In genomic region chr5:58759745-58760144, GRCh38 we compare ENCODE assay signal across 8 cellular contexts.
A peak's percentile ranks its signal among the peaks of the same experiment; 100 is the strongest.
DNase-seq lines count a peak whose midpoint lies in the region; ATAC-seq and TF ChIP-seq lines count a peak whose summit lies in the region.

No MANE protein-coding gene starts in this region.

- H3K27ac Mint-ChIP-seq in activated CD4-positive, alpha-beta T cell treated with anti-CD3 and anti-CD28 coated beads for 36 hours: peak overlapping the region; percentile 34
- H3K27ac Mint-ChIP-seq in mesothelial cell of epicardium: no peak overlapping the region

- ATAC-seq in activated CD4-positive, alpha-beta T cell treated with anti-CD3 and anti-CD28 coated beads for 36 hours: peak; percentile 72
- ATAC-seq in HG03025 (IDR thresholded peaks at IDR 0.05; ENCODE audit: low FRiP score, unreplicated experiment): peak; percentile 90
- peak; percentile 35 to 63 for ATAC-seq in left cardiac atrium

- intact Hi-C loops in activated CD4-positive, alpha-beta T cell treated with anti-CD3 and anti-CD28 coated beads for 36 hours (cut with DNase I, micrococcal nuclease): no loop called here
- intact Hi-C loops in left cardiac atrium (cut with DNase I): no loop called here

- no peaks in the 10 kb centered on the region for H3K36me3 Mint-ChIP-seq in activated CD4-positive, alpha-beta T cell treated with anti-CD3 and anti-CD28 coated beads for 36 hours (ENCODE audit: low read depth)
- H3K36me3 Mint-ChIP-seq in mesothelial cell of epicardium: no peaks in the 10 kb centered on the region

- DNase-seq in activated CD4-positive, alpha-beta T cell treated with anti-CD3 and anti-CD28 coated beads for 36 hours: no peak
- no peak for DNase-seq in activated CD4-positive, alpha-beta T cell treated with anti-CD3 and anti-CD28 coated beads for 48 hours
- peak; percentile 38 for DNase-seq in RPMI7951 (ENCODE audit: low read depth)
- no peak for DNase-seq in left cardiac atrium
- DNase-seq in DMS114 treated with DMSO at 0.1 percent for 48 hours (lab: John Stamatoyannopoulos, UW; ENCODE audit: unreplicated experiment): no peak
- DNase-seq in NCI-H82 treated with DMSO at 0.1 percent for 48 hours (lab: John Stamatoyannopoulos, UW; ENCODE audit: unreplicated experiment): no peak
- no peak for DNase-seq in mesothelial cell of epicardium (ENCODE audit: low spot score in 2 of 2, unreplicated experiment in 2 of 2)

- TF ChIP-seq CTCF in mesothelial cell of epicardium (IDR thresholded peaks at IDR 0.05; ENCODE audit: unreplicated experiment): no peak

- H3K4me1 Mint-ChIP-seq in activated CD4-positive, alpha-beta T cell treated with anti-CD3 and anti-CD28 coated beads for 36 hours: peaks cover 39% of the 10 kb centered on the region
- peaks cover 3% of the 10 kb centered on the region for H3K4me1 Mint-ChIP-seq in mesothelial cell of epicardium

- H3K27me3 Mint-ChIP-seq in activated CD4-positive, alpha-beta T cell treated with anti-CD3 and anti-CD28 coated beads for 36 hours: peaks cover 3% of the 10 kb centered on the region
- H3K27me3 Mint-ChIP-seq in mesothelial cell of epicardium (ENCODE audit: low read depth): peaks cover 6% of the 10 kb centered on the region

- POLR2A ChIA-PET in activated CD4-positive, alpha-beta T cell treated with anti-CD3 and anti-CD28 coated beads for 36 hours (lab: Charles Lee): no interaction called here

- H3K9me3 Mint-ChIP-seq in activated CD4-positive, alpha-beta T cell treated with anti-CD3 and anti-CD28 coated beads for 36 hours (ENCODE audit: low read depth): no peaks in the 10 kb centered on the region
- no peaks in the 10 kb centered on the region for H3K9me3 Mint-ChIP-seq in mesothelial cell of epicardium

- CTCF ChIA-PET in activated CD4-positive, alpha-beta T cell treated with anti-CD3 and anti-CD28 coated beads for 36 hours (lab: Charles Lee): no interaction called here

- H3K4me3 Mint-ChIP-seq in activated CD4-positive, alpha-beta T cell treated with anti-CD3 and anti-CD28 coated beads for 36 hours: peak overlapping the region; percentile 43
- H3K4me3 Mint-ChIP-seq in mesothelial cell of epicardium: no peak overlapping the region
